24 cellular contexts compared by ENCODE assay signal in the genomic region with DNA sequence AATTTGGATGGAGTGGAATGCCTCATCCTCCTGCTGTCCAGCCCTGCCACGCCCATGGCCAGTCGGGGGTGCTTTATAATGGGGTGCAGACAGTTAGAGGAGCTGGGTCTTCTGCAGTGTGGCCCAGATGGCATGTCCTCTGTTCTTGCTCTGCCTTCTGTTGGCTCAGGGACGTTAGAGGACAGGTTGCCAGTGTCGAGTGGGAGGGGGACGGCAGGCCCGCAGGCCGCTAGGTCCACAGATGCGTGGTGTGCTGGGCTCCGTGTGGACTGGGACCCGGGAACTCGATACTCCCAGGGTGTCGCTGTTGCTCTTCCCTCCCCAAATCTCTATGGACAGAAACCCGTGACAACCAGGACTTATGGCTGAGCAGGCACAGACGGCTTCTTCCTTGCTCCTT. TPM values are rescaled to one million over a fixed set of nuclear protein-coding genes. Genes with fewer than 3 reads are reported as not detected.
"Had no signal": no experiment of that assay in that cellular context is flagged by ENCODE, and none has a peak within 500 bp of the region (broad histone marks: within the 10 kb centered on the region; RNA-seq: fewer than 3 reads in every experiment).

No MANE protein-coding gene starts in this region.

- ATAC-seq: activated CD8-positive, alpha-beta T cell treated with anti-CD3 and anti-CD28 coated beads, Interleukin-2, amount 10 ng/mL, durations not matched to agents 7 days and 5 days; PC-3; WTC11 had no signal

- H3K27ac Mint-ChIP-seq: activated CD8-positive, alpha-beta T cell treated with anti-CD3 and anti-CD28 coated beads, Interleukin-2, amount 10 ng/mL, durations not matched to agents 7 days and 5 days; activated naive CD8-positive, alpha-beta T cell treated with anti-CD3 and anti-CD28 coated beads, Interleukin-2, amount 10 ng/mL, durations not matched to agents 7 days and 5 days; T-helper 1 cell treated with Interleukin-12 subunit alpha and Interleukin-12 subunit beta and Interleukin-4 antibody, amounts not matched to agents 30 μg/mL and 1 μg/mL, for 36 hours; WTC11 had no signal

- DNase-seq: activated CD4-positive, alpha-beta T cell treated with anti-CD3 and anti-CD28 coated beads for 48 hours; activated CD4-positive, alpha-beta T cell treated with anti-CD3 and anti-CD28 coated beads, Interleukin-2, amount 50 U/mL, for 4 hours; activated CD4-positive, CD25-positive, alpha-beta regulatory T cell treated with anti-CD3 and anti-CD28 coated beads, Interleukin-2, amount 50 U/mL, for 72 hours; activated CD8-positive, alpha-beta memory T cell treated with anti-CD3 and anti-CD28 coated beads, Interleukin-2, amount 50 U/mL, for 48 hours; activated CD8-positive, alpha-beta T cell treated with anti-CD3 and anti-CD28 coated beads, Interleukin-2, amount 10 ng/mL, durations not matched to agents 7 days and 5 days; activated naive CD4-positive, alpha-beta T cell treated with anti-CD3 and anti-CD28 coated beads, Interleukin-2, amount 50 U/mL, for 16 hours; activated naive CD8-positive, alpha-beta T cell treated with anti-CD3 and anti-CD28 coated beads, Interleukin-2, amount 10 ng/mL, durations not matched to agents 7 days and 5 days; activated T-cell treated with anti-CD3 and anti-CD28 coated beads, Interleukin-2, amount 50 U/mL, for 1 hour; anterior cingulate cortex; cerebellar nuclear complex; Karpas-422; NCI-H1105 treated with DMSO at 0.1 percent for 48 hours; NCI-H1436 treated with DMSO at 0.1 percent for 48 hours; NCI-H187; NCI-H2081; NCI-H2171 treated with DMSO at 0.1 percent for 48 hours; NCI-H226; NCI-H526; NCI-H82; PC-3; SHP77 treated with DMSO at 0.1 percent for 48 hours had no signal

- H3K27ac ChIP-seq: adrenal gland had no signal

- H3K9me3 Mint-ChIP-seq: T-helper 1 cell treated with Interleukin-12 subunit alpha and Interleukin-12 subunit beta and Interleukin-4 antibody, amounts not matched to agents 30 μg/mL and 1 μg/mL, for 36 hours; WTC11 had no signal

- H3K4me3 ChIP-seq: adrenal gland had no signal

- H3K36me3 Mint-ChIP-seq: activated naive CD8-positive, alpha-beta T cell treated with anti-CD3 and anti-CD28 coated beads, Interleukin-2, amount 10 ng/mL, durations not matched to agents 7 days and 5 days; WTC11 had no signal

- H3K4me1 ChIP-seq: adrenal gland had no signal

- H3K4me3 Mint-ChIP-seq: activated CD8-positive, alpha-beta T cell treated with anti-CD3 and anti-CD28 coated beads, Interleukin-2, amount 10 ng/mL, durations not matched to agents 7 days and 5 days; activated naive CD8-positive, alpha-beta T cell treated with anti-CD3 and anti-CD28 coated beads, Interleukin-2, amount 10 ng/mL, durations not matched to agents 7 days and 5 days; T-helper 1 cell treated with Interleukin-12 subunit alpha and Interleukin-12 subunit beta and Interleukin-4 antibody, amounts not matched to agents 30 μg/mL and 1 μg/mL, for 36 hours; WTC11 had no signal

- H3K9me3 ChIP-seq: adrenal gland had no signal

- H3K4me1 Mint-ChIP-seq: activated naive CD8-positive, alpha-beta T cell treated with anti-CD3 and anti-CD28 coated beads, Interleukin-2, amount 10 ng/mL, durations not matched to agents 7 days and 5 days had no signal

- H3K36me3 ChIP-seq: adrenal gland had no signal

RNA-seq across cellular contexts. Expression of gene SIM2, which starts 33.3 kb away (rescaled TPM):
- total RNA-seq: activated CD8-positive, alpha-beta T cell treated with anti-CD3 and anti-CD28 coated beads, Interleukin-2, amount 10 ng/mL, durations not matched to agents 7 days and 5 days; activated naive CD8-positive, alpha-beta T cell treated with anti-CD3 and anti-CD28 coated beads, Interleukin-2, amount 10 ng/mL, durations not matched to agents 7 days and 5 days had no signal
